Comparison of ENCODE assay signal across 26 cellular contexts in the genomic region with DNA sequence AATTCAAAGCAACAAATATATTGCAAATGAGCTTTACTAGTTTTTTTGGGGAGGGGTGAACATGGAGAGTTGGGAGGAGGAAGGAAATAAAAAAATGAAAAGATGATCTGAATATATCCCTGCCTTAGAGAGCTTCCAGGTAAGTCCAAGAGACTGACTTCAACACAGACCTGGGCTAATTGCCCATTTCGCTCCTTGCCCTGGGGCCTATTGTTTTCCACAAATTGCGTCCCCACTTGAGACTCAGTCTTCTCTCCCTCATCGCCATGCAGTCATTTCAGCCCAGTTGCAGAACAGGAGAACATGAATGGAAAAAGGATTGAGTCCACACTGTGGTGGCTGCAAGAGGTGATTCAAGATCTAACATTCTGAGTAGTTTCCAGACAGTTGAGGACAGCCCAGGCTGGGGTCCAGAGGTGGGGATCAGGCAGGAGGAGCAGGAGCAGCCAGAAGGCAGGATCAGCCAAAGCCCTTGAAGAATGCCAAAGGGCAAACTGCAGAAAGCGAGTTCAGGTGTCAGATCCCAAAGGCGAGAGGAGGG. TPM values are rescaled to one million over a fixed set of nuclear protein-coding genes. Genes with fewer than 3 reads are reported as not detected.
DNase-seq lines count a peak whose midpoint lies in the region; ATAC-seq and TF ChIP-seq lines count a peak whose summit lies in the region.
"Had no signal": no experiment of that assay in that cellular context is flagged by ENCODE, and none has a peak within 500 bp of the region (broad histone marks: within the 10 kb centered on the region; RNA-seq: fewer than 3 reads in every experiment).

No MANE protein-coding gene starts in this region.

- ATAC-seq in activated naive CD8-positive, alpha-beta T cell treated with anti-CD3 and anti-CD28 coated beads, Interleukin-2, amount 50 U/mL, for 24 hours: peak; percentile 37
- ATAC-seq: body of pancreas, esophagus mucosa had no signal

- no peak overlapping the region for H3K27ac ChIP-seq in CD4-positive, alpha-beta memory T cell (ENCODE audit: low read depth, low read length)
- no peak overlapping the region for H3K27ac ChIP-seq in neural progenitor cell
- H3K27ac ChIP-seq: ovary, right atrium auricular region had no signal

- no peak overlapping the region for H3K4me3 ChIP-seq in CD4-positive, alpha-beta memory T cell (ENCODE audit: low read length in 2 of 2)
- H3K4me3 ChIP-seq in neural progenitor cell: no peak overlapping the region
- H3K4me3 ChIP-seq: body of pancreas, GM23338, MG63, ovary, right atrium auricular region had no signal

- in situ Hi-C loops in GM13976 (cut with MboI; ENCODE audit: low sequenced_read_pairs, unreplicated experiment): no loop called here

- no peak overlapping the region for H2AFZ ChIP-seq in neural progenitor cell (replicated peaks)

- no peaks in the 10 kb centered on the region for H3K27me3 ChIP-seq in CD4-positive, alpha-beta memory T cell (ENCODE audit: insufficient read depth, low read length)
- H3K27me3 ChIP-seq in neural progenitor cell: no peaks in the 10 kb centered on the region
- H3K27me3 ChIP-seq: body of pancreas, MG63, ovary, right atrium auricular region had no signal

- H3K9me3 Mint-ChIP-seq in activated CD4-positive, alpha-beta T cell treated with anti-CD3 and anti-CD28 coated beads, Interleukin-2, amount 10 ng/mL, durations not matched to agents 7 days and 5 days: no peaks in the 10 kb centered on the region
- H3K9me3 Mint-ChIP-seq in CD4-positive, alpha-beta memory T cell: peaks cover 0 to 5% (median 0%) of the 10 kb centered on the region in 8 donors
- no peaks in the 10 kb centered on the region for H3K9me3 Mint-ChIP-seq in activated naive CD8-positive, alpha-beta T cell treated with anti-CD3 and anti-CD28 coated beads, Interleukin-2, amount 50 U/mL, for 24 hours
- no peaks in the 10 kb centered on the region for H3K9me3 Mint-ChIP-seq in neural progenitor cell
- H3K9me3 Mint-ChIP-seq: activated T-helper 1 cell treated with anti-CD3 and anti-CD28 coated beads, Interleukin-12 subunit alpha, Interleukin-12 subunit beta, Interleukin-2, Interleukin-4 antibody, amounts not matched to agents 30 ng/mL and 10 ng/mL and 1 ng/mL, durations not matched to agents 14 hours and 24 hours and 36 hours; effector memory CD8-positive, alpha-beta T cell; GM23338; naive B cell; stimulated activated naive CD8-positive, alpha-beta T cell treated with anti-CD3 and anti-CD28 coated beads, Interleukin-15, Interleukin-2, amounts not matched to agents 100 ng/mL and 50 ng/mL, for 24 hours had no signal

- H3K4me2 ChIP-seq in neural progenitor cell: peak overlapping the region; percentile 17
- H3K4me2 ChIP-seq: GM23338 had no signal

- CTCF ChIA-PET in activated CD4-positive, alpha-beta T cell treated with anti-CD3 and anti-CD28 coated beads, Interleukin-2, amount 10 ng/mL, durations not matched to agents 7 days and 5 days (lab: Charles Lee): interaction anchor here (0.7 to 2.6 kb wide), 5 partner anchors 11 to 40 kb away, joined by 4 to 15 read pairs (median 4); no protein-coding TSS in a partner anchor
- CTCF ChIA-PET in CD4-positive, alpha-beta memory T cell (lab: Charles Lee; ENCODE audit: partially characterized antibody): interaction anchor here (1.3 to 1.8 kb wide), 4 partner anchors 14 to 35 kb away, joined by 3 to 13 read pairs (median 5); a partner anchor contains a TSS

- no peaks in the 10 kb centered on the region for H3K79me2 ChIP-seq in neural progenitor cell (ENCODE audit: low read depth)

- H3K4me1 Mint-ChIP-seq in activated CD4-positive, alpha-beta T cell treated with anti-CD3 and anti-CD28 coated beads, Interleukin-2, amount 10 ng/mL, durations not matched to agents 7 days and 5 days: peaks cover 30% of the 10 kb centered on the region
- H3K4me1 Mint-ChIP-seq in CD4-positive, alpha-beta memory T cell: peaks cover 19 to 40% (median 27%) of the 10 kb centered on the region in 4 donors
- H3K4me1 Mint-ChIP-seq in activated naive CD8-positive, alpha-beta T cell treated with anti-CD3 and anti-CD28 coated beads, Interleukin-2, amount 50 U/mL, for 24 hours: peaks cover 19% of the 10 kb centered on the region
- peaks cover 49% of the 10 kb centered on the region for H3K4me1 Mint-ChIP-seq in neural progenitor cell

- TF ChIP-seq CTCF in neural progenitor cell (IDR thresholded peaks at IDR 0.05): no peak
- no peak for TF ChIP-seq CTCF in GM13976 (IDR thresholded peaks at IDR 0.05; ENCODE audit: borderline replicate concordance, control extremely low read depth, extremely low read depth, insufficient read depth, missing control alignments)

- peak overlapping the region; percentile 84 for H3K27ac Mint-ChIP-seq in activated CD4-positive, alpha-beta T cell treated with anti-CD3 and anti-CD28 coated beads, Interleukin-2, amount 10 ng/mL, durations not matched to agents 7 days and 5 days
- H3K27ac Mint-ChIP-seq in CD4-positive, alpha-beta memory T cell: peak overlapping the region in 4 of 7 donors; percentile 13 to 70 (median 62)
- no peak overlapping the region for H3K27ac Mint-ChIP-seq in activated naive CD8-positive, alpha-beta T cell treated with anti-CD3 and anti-CD28 coated beads, Interleukin-2, amount 50 U/mL, for 24 hours
- H3K27ac Mint-ChIP-seq in neural progenitor cell: peak overlapping the region; percentile 14
- H3K27ac Mint-ChIP-seq: activated T-helper 1 cell treated with anti-CD3 and anti-CD28 coated beads, Interleukin-12 subunit alpha, Interleukin-12 subunit beta, Interleukin-2, Interleukin-4 antibody, amounts not matched to agents 30 ng/mL and 10 ng/mL and 1 ng/mL, durations not matched to agents 14 hours and 24 hours and 36 hours; GM23338; stimulated activated naive CD8-positive, alpha-beta T cell treated with anti-CD3 and anti-CD28 coated beads, Interleukin-15, Interleukin-2, amounts not matched to agents 100 ng/mL and 50 ng/mL, for 24 hours had no signal

- no peak overlapping the region for H3K9ac ChIP-seq in neural progenitor cell

- H4K20me1 ChIP-seq in neural progenitor cell (ENCODE audit: low read depth): no peaks in the 10 kb centered on the region

- H3K9me3 ChIP-seq in CD4-positive, alpha-beta memory T cell (ENCODE audit: control insufficient read depth in 1 of 2, low read length in 2 of 2): no peaks in the 10 kb centered on the region
- no peaks in the 10 kb centered on the region for H3K9me3 ChIP-seq in neural progenitor cell (ENCODE audit: low read depth)
- H3K9me3 ChIP-seq: body of pancreas, MG63, ovary, right atrium auricular region had no signal

- peaks cover 12% of the 10 kb centered on the region for H3F3A ChIP-seq in neural progenitor cell (ENCODE audit: low read depth)

- H3K36me3 ChIP-seq in CD4-positive, alpha-beta memory T cell (ENCODE audit: insufficient read depth, low read length): no peaks in the 10 kb centered on the region
- H3K36me3 ChIP-seq in neural progenitor cell: no peaks in the 10 kb centered on the region
- H3K36me3 ChIP-seq: MG63, ovary, right atrium auricular region had no signal

- POLR2A ChIA-PET in activated CD4-positive, alpha-beta T cell treated with anti-CD3 and anti-CD28 coated beads, Interleukin-2, amount 10 ng/mL, durations not matched to agents 7 days and 5 days (lab: Charles Lee): no interaction called here
- POLR2A ChIA-PET in CD4-positive, alpha-beta memory T cell (lab: Charles Lee; ENCODE audit: partially characterized antibody): interaction anchor here (0.9 to 8.8 kb wide), 8 partner anchors 9 to 57 kb away, joined by 3 to 116 read pairs (median 6); a partner anchor contains a TSS

- DNase-seq in activated CD4-positive, alpha-beta T cell treated with anti-CD3 and anti-CD28 coated beads, Interleukin-2, amount 10 ng/mL, durations not matched to agents 7 days and 5 days: no peak
- DNase-seq in activated CD4-positive, alpha-beta T cell treated with anti-CD3 and anti-CD28 coated beads for 48 hours: no peak
- no peak for DNase-seq in CD4-positive, alpha-beta memory T cell
- DNase-seq in activated naive CD8-positive, alpha-beta T cell treated with anti-CD3 and anti-CD28 coated beads, Interleukin-2, amount 50 U/mL, for 24 hours: no peak
- no peak for DNase-seq in neural progenitor cell (ENCODE audit: low spot score)
- DNase-seq in HCEC 1CT: no peak
- no peak for DNase-seq in GM13976 (ENCODE audit: low spot score)
- no peak for DNase-seq in DMS79 (lab: John Stamatoyannopoulos, UW)
- DNase-seq: body of pancreas, DMS79 treated with DMSO at 0.1 percent for 48 hours, foreskin melanocyte, KBM-7, MG63, naive B cell, NCI-H1436, NCI-H510A, ovary, trophoblast cell had no signal

- no peak overlapping the region for H3K4me3 Mint-ChIP-seq in activated CD4-positive, alpha-beta T cell treated with anti-CD3 and anti-CD28 coated beads, Interleukin-2, amount 10 ng/mL, durations not matched to agents 7 days and 5 days
- H3K4me3 Mint-ChIP-seq in CD4-positive, alpha-beta memory T cell: peak overlapping the region in 4 of 8 donors; percentile 4 to 26 (median 20)
- H3K4me3 Mint-ChIP-seq in activated naive CD8-positive, alpha-beta T cell treated with anti-CD3 and anti-CD28 coated beads, Interleukin-2, amount 50 U/mL, for 24 hours: no peak overlapping the region
- no peak overlapping the region for H3K4me3 Mint-ChIP-seq in neural progenitor cell
- H3K4me3 Mint-ChIP-seq: activated T-helper 1 cell treated with anti-CD3 and anti-CD28 coated beads, Interleukin-12 subunit alpha, Interleukin-12 subunit beta, Interleukin-2, Interleukin-4 antibody, amounts not matched to agents 30 ng/mL and 10 ng/mL and 1 ng/mL, durations not matched to agents 14 hours and 24 hours and 36 hours; GM23338; naive B cell; stimulated activated naive CD8-positive, alpha-beta T cell treated with anti-CD3 and anti-CD28 coated beads, Interleukin-15, Interleukin-2, amounts not matched to agents 100 ng/mL and 50 ng/mL, for 24 hours had no signal

- peaks cover 20% of the 10 kb centered on the region for H3K4me1 ChIP-seq in CD4-positive, alpha-beta memory T cell (ENCODE audit: insufficient read depth, low read length)
- peaks cover 21% of the 10 kb centered on the region for H3K4me1 ChIP-seq in neural progenitor cell
- H3K4me1 ChIP-seq: right atrium auricular region had no signal

- peaks cover 1% of the 10 kb centered on the region for H3K36me3 Mint-ChIP-seq in activated CD4-positive, alpha-beta T cell treated with anti-CD3 and anti-CD28 coated beads, Interleukin-2, amount 10 ng/mL, durations not matched to agents 7 days and 5 days (ENCODE audit: low read depth)
- H3K36me3 Mint-ChIP-seq in CD4-positive, alpha-beta memory T cell: no peaks in the 10 kb centered on the region
- no peaks in the 10 kb centered on the region for H3K36me3 Mint-ChIP-seq in activated naive CD8-positive, alpha-beta T cell treated with anti-CD3 and anti-CD28 coated beads, Interleukin-2, amount 50 U/mL, for 24 hours (ENCODE audit: low read depth)
- H3K36me3 Mint-ChIP-seq in neural progenitor cell: no peaks in the 10 kb centered on the region
- H3K36me3 Mint-ChIP-seq: activated CD8-positive, alpha-beta memory T cell treated with anti-CD3 and anti-CD28 coated beads, Interleukin-2, amount 10 ng/mL, durations not matched to agents 7 days and 5 days; naive B cell had no signal

- intact Hi-C loops in CD4-positive, alpha-beta memory T cell (cut with micrococcal nuclease): loop anchor here (2.0 kb wide), 1 partner anchor 21 kb away; a partner anchor contains a TSS

- H3K27me3 Mint-ChIP-seq in activated CD4-positive, alpha-beta T cell treated with anti-CD3 and anti-CD28 coated beads, Interleukin-2, amount 10 ng/mL, durations not matched to agents 7 days and 5 days: peaks cover 9% of the 10 kb centered on the region
- no peaks in the 10 kb centered on the region for H3K27me3 Mint-ChIP-seq in CD4-positive, alpha-beta memory T cell
- no peaks in the 10 kb centered on the region for H3K27me3 Mint-ChIP-seq in activated naive CD8-positive, alpha-beta T cell treated with anti-CD3 and anti-CD28 coated beads, Interleukin-2, amount 50 U/mL, for 24 hours
- peaks cover 2% of the 10 kb centered on the region for H3K27me3 Mint-ChIP-seq in neural progenitor cell (ENCODE audit: insufficient read depth, low read depth)
- H3K27me3 Mint-ChIP-seq: effector memory CD8-positive, alpha-beta T cell; naive B cell; stimulated activated naive CD8-positive, alpha-beta T cell treated with anti-CD3 and anti-CD28 coated beads, Interleukin-15, Interleukin-2, amounts not matched to agents 100 ng/mL and 50 ng/mL, for 24 hours had no signal

RNA-seq across cellular contexts. Expression of a gene that starts 21.6 kb away (rescaled TPM):
- 10 to 100 TPM; 81.8 to 99.0 TPM for total RNA-seq in activated CD4-positive, alpha-beta T cell treated with anti-CD3 and anti-CD28 coated beads, Interleukin-2, amount 10 ng/mL, durations not matched to agents 7 days and 5 days
- total RNA-seq in CD4-positive, alpha-beta memory T cell: 100 to 1,000 TPM in 1 of 2 experiments, 10 to 100 TPM in 1; 93.7 to 104 TPM
- 100 to 1,000 TPM in 1 of 2 donors, 10 to 100 TPM in 1; 74.3 to 102 TPM for polyA plus RNA-seq in CD4-positive, alpha-beta memory T cell
- total RNA-seq in neural progenitor cell (ENCODE audit: low replicate concordance): 13.6 and 18.2 TPM in 2 replicates

RNA-seq across cellular contexts. Expression of a gene that starts 52.4 kb away (rescaled TPM):
- total RNA-seq in activated CD4-positive, alpha-beta T cell treated with anti-CD3 and anti-CD28 coated beads, Interleukin-2, amount 10 ng/mL, durations not matched to agents 7 days and 5 days: not detected
- total RNA-seq in CD4-positive, alpha-beta memory T cell: not detected
- polyA plus RNA-seq in CD4-positive, alpha-beta memory T cell: not detected
- not detected in 2 replicates for total RNA-seq in neural progenitor cell (ENCODE audit: low replicate concordance)
- total RNA-seq: activated CD8-positive, alpha-beta memory T cell treated with anti-CD3 and anti-CD28 coated beads, Interleukin-2, amount 10 ng/mL, durations not matched to agents 7 days and 5 days; activated T-helper 1 cell treated with anti-CD3 and anti-CD28 coated beads, Interleukin-12 subunit alpha, Interleukin-12 subunit beta, Interleukin-2, Interleukin-4 antibody, amounts not matched to agents 30 ng/mL and 10 ng/mL and 1 ng/mL, durations not matched to agents 14 hours and 24 hours and 36 hours; esophagus mucosa; GM23338; HT-29 had no signal
- polyA plus RNA-seq: GM23338 had no signal
